In the genomic region with DNA sequence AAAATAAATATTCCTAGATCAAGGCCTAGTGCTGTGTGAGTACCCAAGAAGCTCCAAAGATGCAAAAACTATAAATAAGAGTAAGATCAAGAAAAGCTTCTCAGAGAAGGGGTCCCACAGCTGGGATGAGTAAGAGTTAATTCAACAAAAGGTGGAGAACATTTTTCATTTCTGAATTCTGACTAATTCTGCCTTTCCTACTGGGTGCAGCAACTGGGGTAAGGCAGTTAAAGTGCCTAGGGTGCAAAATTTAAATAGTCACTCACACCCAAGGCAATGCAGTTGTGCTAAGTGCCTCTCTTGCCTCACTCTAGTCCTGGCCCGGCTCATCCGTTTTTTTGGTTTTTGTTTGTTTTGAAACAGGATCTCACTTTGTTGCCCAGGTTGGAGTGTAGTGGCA, we compare ENCODE assay signal across 18 cellular contexts.
"Had no signal": no experiment of that assay in that cellular context is flagged by ENCODE, and none has a peak within 500 bp of the region (broad histone marks: within the 10 kb centered on the region; RNA-seq: fewer than 3 reads in every experiment).

No MANE protein-coding gene starts in this region.

- H3K27ac ChIP-seq: esophagus muscularis mucosa, gastrocnemius medialis, heart right ventricle, pancreas, suprapubic skin, thyroid gland, uterus had no signal

- DNase-seq: effector CD4-positive, alpha-beta T cell; endodermal cell; gastrocnemius medialis; heart right ventricle; hypothalamus; kidney glomerular epithelial cell; mesendoderm; naive B cell; occipital lobe; pancreas; right cardiac atrium; small intestine; stimulated activated CD4-positive, alpha-beta T cell treated with anti-CD3 and anti-CD28 coated beads, Interleukin-2, amount 100 ng/mL, for 48 hours; stimulated activated naive CD8-positive, alpha-beta T cell treated with anti-CD3 and anti-CD28 coated beads, Interleukin-15, Interleukin-2, amounts not matched to agents 100 U/mL and 50 U/mL, for 24 hours; thyroid gland; uterus had no signal

- H3K4me1 ChIP-seq: esophagus muscularis mucosa, gastrocnemius medialis, pancreas, suprapubic skin, thyroid gland, uterus had no signal

- H3K9me3 ChIP-seq: esophagus muscularis mucosa, gastrocnemius medialis, pancreas, suprapubic skin, thyroid gland, uterus had no signal

- ATAC-seq: gastrocnemius medialis; heart right ventricle; pancreas; right cardiac atrium; stimulated activated naive CD8-positive, alpha-beta T cell treated with anti-CD3 and anti-CD28 coated beads, Interleukin-15, Interleukin-2, amounts not matched to agents 100 U/mL and 50 U/mL, for 24 hours had no signal

- H3K36me3 ChIP-seq: esophagus muscularis mucosa, pancreas, thyroid gland, uterus had no signal

- H3K4me3 ChIP-seq: esophagus muscularis mucosa, gastrocnemius medialis, heart right ventricle, pancreas, suprapubic skin, thyroid gland, uterus had no signal

- H3K27me3 ChIP-seq: esophagus muscularis mucosa, gastrocnemius medialis, heart right ventricle, pancreas, suprapubic skin, thyroid gland, uterus had no signal
